Comparison of ENCODE assay signal across 7 cellular contexts in the genomic region with DNA sequence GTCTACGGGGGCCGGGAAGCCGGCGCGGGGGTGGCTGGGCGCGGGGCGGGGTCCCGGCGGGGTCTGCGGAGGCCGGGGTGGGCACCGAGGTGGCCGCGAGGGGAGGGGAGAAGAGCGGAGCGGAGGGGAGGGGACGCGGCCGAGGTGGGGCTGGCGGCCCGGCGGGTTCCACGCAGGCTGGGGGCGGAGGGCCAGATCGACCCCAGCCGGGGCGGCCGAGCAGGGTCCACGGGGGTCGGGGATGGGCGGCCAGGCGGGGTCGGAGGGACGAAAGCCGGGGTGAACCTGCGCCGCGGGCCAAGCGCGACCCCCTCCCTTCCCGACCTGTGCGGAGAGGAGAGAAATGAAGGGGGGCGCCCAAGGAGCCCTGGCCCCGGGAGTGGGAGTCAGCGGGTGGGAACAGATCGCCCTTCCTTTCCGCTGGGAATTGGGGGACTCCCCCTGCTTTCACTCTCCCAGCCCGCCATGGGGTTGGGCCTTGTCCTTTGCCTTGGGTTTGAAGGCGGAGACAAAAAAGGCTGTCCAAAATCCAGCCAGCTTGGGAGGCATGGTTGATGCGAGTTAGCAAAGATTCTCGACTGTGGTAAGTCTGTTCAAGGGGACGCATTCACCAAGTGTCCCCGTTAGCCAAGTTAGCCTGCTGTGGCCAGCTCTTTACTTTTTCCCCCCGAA. TPM values are rescaled to one million over a fixed set of nuclear protein-coding genes. Genes with fewer than 3 reads are reported as not detected.
DNase-seq lines count a peak whose midpoint lies in the region; ATAC-seq and TF ChIP-seq lines count a peak whose summit lies in the region.

No MANE protein-coding gene starts in this region.

- peak overlapping the region; percentile 90 for H3K4me2 ChIP-seq in GM23248 (ENCODE audit: unreplicated experiment)

- H3F3A ChIP-seq in GM23248 (ENCODE audit: insufficient read depth), result peaks cover 46% of the 10 kb centered on the region

- ATAC-seq in activated naive CD8-positive, alpha-beta T cell treated with anti-CD3 and anti-CD28 coated beads, Interleukin-2, amount 10 ng/mL, durations not matched to agents 7 days and 5 days (ENCODE audit: low read depth), result peak; percentile 10
- ATAC-seq in HG03457 (IDR thresholded peaks at IDR 0.05; ENCODE audit: unreplicated experiment), result no peak

- TF ChIP-seq CTCF in GM10266 (IDR thresholded peaks at IDR 0.05; ENCODE audit: control insufficient read depth, insufficient read depth, low read depth, missing control alignments) (no peak), NB4 (IDR thresholded peaks at IDR 0.05; ENCODE audit: low read depth, low read length) (no peak), neutrophil (IDR thresholded peaks at IDR 0.05) (no peak)

- peak overlapping the region; percentile 95 for H3K9ac ChIP-seq in GM23248

- POLR2A ChIA-PET in activated naive CD8-positive, alpha-beta T cell treated with anti-CD3 and anti-CD28 coated beads, Interleukin-2, amount 10 ng/mL, durations not matched to agents 7 days and 5 days (lab: Charles Lee), result interaction anchor here (1.1 kb wide), 1 partner anchor 53 kb away, joined by 4 read pairs; no protein-coding TSS in a partner anchor

- in situ Hi-C loops in GM23248 (cut with MboI), result no loop called here

- DNase-seq in GM10266 (ENCODE audit: extremely low spot score), result peak; percentile 75
- peak; percentile 89 for DNase-seq in GM23248
- peak; percentile 30 for DNase-seq in NB4 (ENCODE audit: low read depth)
- DNase-seq in activated naive CD8-positive, alpha-beta T cell treated with anti-CD3 and anti-CD28 coated beads, Interleukin-2, amount 10 ng/mL, durations not matched to agents 7 days and 5 days, result peak; percentile 47
- peak in 31 of 42 donors; percentile 5 to 68 (median 28) for DNase-seq in head of caudate nucleus

- H3K36me3 ChIP-seq in GM23248 (ENCODE audit: low read depth), result peaks cover 12% of the 10 kb centered on the region; the same call in 1 of the 2 replicates
- H3K36me3 ChIP-seq in neutrophil, result peaks cover 13% of the 10 kb centered on the region

- WGBS in GM23248 (ENCODE audit: low coverage in 1 of 2, low lambda C conversion rate in 2 of 2, missing lambda C conversion rate in 2 of 2), 2 experiments, result 1% methylated on average over 13 to 54 of the region's 55 CpGs

- H3K36me3 Mint-ChIP-seq in activated naive CD8-positive, alpha-beta T cell treated with anti-CD3 and anti-CD28 coated beads, Interleukin-2, amount 10 ng/mL, durations not matched to agents 7 days and 5 days, result no peaks in the 10 kb centered on the region

- no peak for TF ChIP-seq POLR2A in NB4 (IDR thresholded peaks at IDR 0.05; ENCODE audit: extremely low read depth, insufficient read length)

- H3K9me3 ChIP-seq in GM23248 (ENCODE audit: low read depth), result no peaks in the 10 kb centered on the region
- H3K9me3 ChIP-seq in neutrophil, result no peaks in the 10 kb centered on the region

- peaks cover 5% of the 10 kb centered on the region for H3K27me3 Mint-ChIP-seq in activated naive CD8-positive, alpha-beta T cell treated with anti-CD3 and anti-CD28 coated beads, Interleukin-2, amount 10 ng/mL, durations not matched to agents 7 days and 5 days

- peak overlapping the region; percentile 53 for H3K4me3 Mint-ChIP-seq in activated naive CD8-positive, alpha-beta T cell treated with anti-CD3 and anti-CD28 coated beads, Interleukin-2, amount 10 ng/mL, durations not matched to agents 7 days and 5 days

- H3K4me1 Mint-ChIP-seq in activated naive CD8-positive, alpha-beta T cell treated with anti-CD3 and anti-CD28 coated beads, Interleukin-2, amount 10 ng/mL, durations not matched to agents 7 days and 5 days, result peaks cover 8% of the 10 kb centered on the region

- no peaks in the 10 kb centered on the region for H3K9me2 ChIP-seq in GM23248 (ENCODE audit: insufficient read depth)

- peak overlapping the region; percentile 64 for H2AFZ ChIP-seq in GM23248

- H3K27ac ChIP-seq in GM23248, result peak overlapping the region; percentile 96
- peak overlapping the region; percentile 100 for H3K27ac ChIP-seq in neutrophil

- H3K4me1 ChIP-seq in GM23248 (ENCODE audit: insufficient read depth) (peaks cover 39% of the 10 kb centered on the region), neutrophil (ENCODE audit: control insufficient read depth in 1 of 2, insufficient read depth in 1 of 2, low read depth in 1 of 2, low read length in 1 of 2) (peaks cover 71 to 78% of the 10 kb centered on the region in 2 experiments)

- no peaks in the 10 kb centered on the region for H3K9me3 Mint-ChIP-seq in activated naive CD8-positive, alpha-beta T cell treated with anti-CD3 and anti-CD28 coated beads, Interleukin-2, amount 10 ng/mL, durations not matched to agents 7 days and 5 days

- intact Hi-C loops in head of caudate nucleus (cut with DNase I), result loop anchor here (5.0 kb wide), 2 partner anchors 54 to 109 kb away; partner anchors contain the start of genes POLR3B and TCP11L2

- H3K27me3 ChIP-seq in GM23248 (replicated peaks; ENCODE audit: insufficient read depth) (no peaks in the 10 kb centered on the region), neutrophil (no peaks in the 10 kb centered on the region)

- no peak overlapping the region for H3K27ac Mint-ChIP-seq in activated naive CD8-positive, alpha-beta T cell treated with anti-CD3 and anti-CD28 coated beads, Interleukin-2, amount 10 ng/mL, durations not matched to agents 7 days and 5 days

- H3K79me2 ChIP-seq in GM23248 (ENCODE audit: insufficient read depth), result peaks cover 33% of the 10 kb centered on the region

- H4K20me1 ChIP-seq in GM23248 (ENCODE audit: insufficient read depth), result peaks cover 5% of the 10 kb centered on the region; the same call in 1 of the 2 replicates

- H3K4me3 ChIP-seq in GM23248 (peak overlapping the region; percentile 80), NB4 (ENCODE audit: low read depth, low read length) (no peak overlapping the region), neutrophil (ENCODE audit: low read depth in 1 of 2, low read length in 1 of 2) (peak overlapping the region; percentile 70 to 99)

RNA-seq across cellular contexts. Expression of gene CKAP4, which starts 0.5 kb away (rescaled TPM):
- total RNA-seq in GM23248 (2014; rRNA removed; shearing (Covaris generic)), result 210 and 219 TPM in 2 replicates
- 318 and 335 TPM in 2 replicates for polyA plus RNA-seq in GM23248 (2016; fragmentation: Nextera tagmentation; extraction: Ambion mirVana)
- 1 to 10 TPM; 3.9 TPM for total RNA-seq in activated naive CD8-positive, alpha-beta T cell treated with anti-CD3 and anti-CD28 coated beads, Interleukin-2, amount 10 ng/mL, durations not matched to agents 7 days and 5 days

RNA-seq across cellular contexts. Expression of gene TCP11L2, which starts 54.2 kb away (rescaled TPM):
- 26.2 and 32.2 TPM in 2 replicates for total RNA-seq in GM23248 (2014; rRNA removed; shearing (Covaris generic))
- polyA plus RNA-seq in GM23248 (2016; fragmentation: Nextera tagmentation; extraction: Ambion mirVana), result 17.7 and 18.9 TPM in 2 replicates
- total RNA-seq in activated naive CD8-positive, alpha-beta T cell treated with anti-CD3 and anti-CD28 coated beads, Interleukin-2, amount 10 ng/mL, durations not matched to agents 7 days and 5 days, result 10 to 100 TPM; 40.9 to 50.8 TPM

Comparison
In these comparisons a context has a peak if more than half of its experiments do, and no peak if none do; other contexts are left out.
1. DNase-seq: peak in every context shown above with its lines; median percentile 89 in GM23248; 75 in GM10266; 47 in activated naive CD8-positive, alpha-beta T cell treated with anti-CD3 and anti-CD28 coated beads, Interleukin-2, amount 10 ng/mL, durations not matched to agents 7 days and 5 days; 30 in NB4; 28 in head of caudate nucleus.
2. RNA of gene CKAP4, which starts 0.5 kb away (total RNA-seq): 210 to 219 TPM in GM23248; 3.9 TPM in activated naive CD8-positive, alpha-beta T cell treated with anti-CD3 and anti-CD28 coated beads, Interleukin-2, amount 10 ng/mL, durations not matched to agents 7 days and 5 days; every median in the first group is over 10 times any median in the second.